In the genomic region with DNA sequence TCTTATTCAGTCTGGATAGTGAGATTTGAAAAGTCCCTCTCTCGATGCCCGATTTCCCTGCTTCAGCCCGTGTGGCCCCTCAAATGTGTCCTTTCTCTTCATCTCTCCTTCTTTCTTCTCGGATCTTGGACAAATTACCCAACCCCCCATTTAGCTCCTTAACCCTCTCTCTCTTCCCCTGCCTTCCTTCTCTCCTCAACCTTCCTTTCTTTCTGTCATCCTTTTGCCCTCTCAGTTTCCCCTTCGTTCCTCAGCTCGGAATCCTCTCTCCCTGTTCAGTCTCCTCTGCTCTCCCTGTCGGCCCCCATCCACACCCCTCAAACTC, we compare ENCODE assay signal across 8 cellular contexts. TPM values are rescaled to one million over a fixed set of nuclear protein-coding genes. Genes with fewer than 3 reads are reported as not detected.
DNase-seq lines count a peak whose midpoint lies in the region; ATAC-seq lines count a peak whose summit lies in the region.

No MANE protein-coding gene starts in this region.

- H3K36me3 ChIP-seq in HAP-1 (replicated peaks) = no peaks in the 10 kb centered on the region
- H3K36me3 ChIP-seq in iPS-20b (ENCODE audit: insufficient read depth, low read depth, low read length) = no peaks in the 10 kb centered on the region
- H3K36me3 ChIP-seq in subcutaneous abdominal adipose tissue (ENCODE audit: control insufficient read depth in 5 of 5, insufficient read depth in 5 of 5, low read length in 5 of 5) = no peaks in the 10 kb centered on the region

- H3K4me1 ChIP-seq in HAP-1 (peaks cover 31% of the 10 kb centered on the region), iPS-20b (ENCODE audit: insufficient read depth, low read length) (peaks cover 47% of the 10 kb centered on the region), subcutaneous abdominal adipose tissue (ENCODE audit: control insufficient read depth in 5 of 5, insufficient read depth in 5 of 5, low read length in 5 of 5) (peaks cover 9 to 30% (median 21%) of the 10 kb centered on the region in 5 donors)

- H3K27ac ChIP-seq in adipose tissue (ENCODE audit: low read depth, low read length) = peak overlapping the region; percentile 13
- H3K27ac ChIP-seq in iPS-20b (ENCODE audit: low read length) = peak overlapping the region; percentile 73
- peak overlapping the region; percentile 95 for H3K27ac ChIP-seq in subcutaneous abdominal adipose tissue (ENCODE audit: low read depth, low read length)

- H3K27me3 ChIP-seq in HAP-1 (ENCODE audit: low read depth) (no peaks in the 10 kb centered on the region), iPS-20b (ENCODE audit: insufficient read depth, low read length) (no peaks in the 10 kb centered on the region), subcutaneous abdominal adipose tissue (ENCODE audit: control insufficient read depth in 5 of 5, insufficient read depth in 4 of 5, low read length in 5 of 5) (no peaks in the 10 kb centered on the region)

- 1 to 4% (median 2%) methylated on average over 7 of the region's 7 CpGs for WGBS in adipose tissue, 3 donors

- ATAC-seq in HG02678 (IDR thresholded peaks at IDR 0.05; ENCODE audit: unreplicated experiment) = no peak

- no peaks in the 10 kb centered on the region for H3K9me3 ChIP-seq in HAP-1
- H3K9me3 ChIP-seq in iPS-20b (ENCODE audit: insufficient read depth, low read depth, low read length) = no peaks in the 10 kb centered on the region
- no peaks in the 10 kb centered on the region for H3K9me3 ChIP-seq in subcutaneous abdominal adipose tissue (ENCODE audit: control insufficient read depth in 5 of 5, low read length in 5 of 5)

- H3K9ac ChIP-seq in iPS-20b (ENCODE audit: low read depth, low read length) = peak overlapping the region; percentile 82; the same call in 1 of the 2 replicates
- H3K9ac ChIP-seq in subcutaneous abdominal adipose tissue (ENCODE audit: low read length in 5 of 5) = peak overlapping the region; percentile 40 to 89 (median 73)

- H3K4me3 ChIP-seq in HAP-1 (peak overlapping the region; percentile 42), iPS-20b (ENCODE audit: low read length) (peak overlapping the region; percentile 82), subcutaneous abdominal adipose tissue (ENCODE audit: low read depth in 1 of 5, low read length in 5 of 5) (peak overlapping the region; percentile 76 to 96 (median 84))

- DNase-seq in HAP-1 (ENCODE audit: low spot score in 2 of 2) (no peak), NCI-H1105 treated with DMSO at 0.1 percent for 48 hours (lab: John Stamatoyannopoulos, UW) (no peak)
- DNase-seq in stimulated activated CD4-positive, alpha-beta T cell treated with anti-CD3 and anti-CD28 coated beads, Interleukin-15, amount 100 ng/mL, for 24 hours = no peak
- no peak for DNase-seq in effector CD8-positive, alpha-beta T cell (lab: John Stamatoyannopoulos, UW)

- in situ Hi-C loops in HAP-1 (cut with MboI; ENCODE audit: low sequenced_read_pairs) = loop anchor here (25.0 kb wide), 1 partner anchor 371 kb away; a partner anchor contains a TSS

RNA-seq across cellular contexts. Expression of a gene that starts 5.7 kb away (rescaled TPM):
- polyA plus RNA-seq in adipose tissue = 1 to 10 TPM in 2 of 3 donors, under 1 TPM in 1; 0.24 to 3.5 (median 1.0) TPM

RNA-seq across cellular contexts. Expression of a gene that starts 26.0 kb away (rescaled TPM):
- 10 to 100 TPM in 2 of 3 donors, 1 to 10 TPM in 1; 2.3 to 23.8 (median 19.0) TPM for polyA plus RNA-seq in adipose tissue

RNA-seq across cellular contexts. Expression of a gene that starts 33.7 kb away (rescaled TPM):
- 100 to 1,000 TPM in 2 of 3 donors, 10 to 100 TPM in 1; 77.5 to 102 (median 100) TPM for polyA plus RNA-seq in adipose tissue

RNA-seq across cellular contexts. Expression of a gene that starts 57.8 kb away (rescaled TPM):
- polyA plus RNA-seq in adipose tissue = 10 to 100 TPM in 1 of 3 donors, 1 to 10 TPM in 1, under 1 TPM in 1; 0.28 to 10.6 (median 5.3) TPM

Comparison
In these comparisons a context has a peak if more than half of its experiments do, and no peak if none do; other contexts are left out.
1. H3K27ac ChIP-seq: peak in every context shown above with its lines; median percentile 95 in subcutaneous abdominal adipose tissue; 73 in iPS-20b; 13 in adipose tissue.